In the genomic region with DNA sequence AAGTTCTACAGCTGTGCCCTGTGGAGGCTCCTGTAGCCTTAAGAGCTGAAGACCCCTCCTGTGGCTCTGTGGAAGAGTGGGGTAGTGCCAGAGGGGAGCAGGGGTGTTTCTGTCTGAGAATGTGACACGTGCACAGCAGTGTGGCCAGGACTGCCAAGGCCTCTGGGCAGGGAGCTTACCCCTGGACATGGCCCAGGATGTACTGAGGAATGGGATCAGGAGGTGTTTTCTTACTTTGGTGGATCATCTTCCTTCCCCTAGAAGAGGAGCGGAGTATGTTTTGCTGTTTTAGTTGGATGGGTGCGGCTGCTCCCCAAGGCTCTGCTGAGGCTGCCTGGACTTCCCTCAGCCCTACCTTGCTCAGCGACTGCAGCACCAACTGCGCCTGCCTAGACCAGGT, we compare ENCODE assay signal across 22 cellular contexts.
"Had no signal": no experiment of that assay in that cellular context is flagged by ENCODE, and none has a peak within 500 bp of the region (broad histone marks: within the 10 kb centered on the region; RNA-seq: fewer than 3 reads in every experiment).

No MANE protein-coding gene starts in this region.

- H3K4me1 ChIP-seq: colonic mucosa, left lung, lower lobe of right lung, pancreas had no signal

- ATAC-seq: left lung; lower lobe of right lung; natural killer cell; pancreas; stimulated activated effector memory CD8-positive, alpha-beta T cell treated with anti-CD3 and anti-CD28 coated beads, Interleukin-12 subunit alpha, Interleukin-12 subunit beta, amount 100 ng/mL, for 72 hours had no signal

- H3K27me3 Mint-ChIP-seq: type B pancreatic cell had no signal

- H3K36me3 ChIP-seq: colonic mucosa, neutrophil had no signal

- H3K4me3 ChIP-seq: colonic mucosa, esophagus squamous epithelium, left lung, lower lobe of right lung, pancreas, sigmoid colon, testis, tibial artery had no signal

- H3K27ac Mint-ChIP-seq: stimulated activated effector memory CD8-positive, alpha-beta T cell treated with anti-CD3 and anti-CD28 coated beads, Interleukin-12 subunit alpha, Interleukin-12 subunit beta, amount 100 ng/mL, for 72 hours; type B pancreatic cell had no signal

- H3K27me3 ChIP-seq: colonic mucosa, esophagus squamous epithelium, left lung, neutrophil, pancreas, sigmoid colon, testis, tibial artery had no signal

- DNase-seq: central memory CD4-positive, alpha-beta T cell; colonic mucosa; dermis blood vessel endothelial cell; effector memory CD4-positive, alpha-beta T cell; erythroblast; esophagus squamous epithelium; foreskin melanocyte; left lung; lower lobe of right lung; natural killer cell; pancreas; sigmoid colon; stimulated activated CD4-positive, alpha-beta T cell treated with anti-CD3 and anti-CD28 coated beads, Interleukin-2, amount 100 ng/mL, for 24 hours; stimulated activated CD4-positive, alpha-beta T cell treated with anti-CD3 and anti-CD28 coated beads, Interleukin-4, amount 100 ng/mL, for 24 hours; stimulated activated naive CD4-positive, alpha-beta T cell treated with Interleukin-2 at 50 U/mL for 16 hours; substantia nigra; testis; tibial artery had no signal

- H3K9me3 ChIP-seq: colonic mucosa, pancreas, testis had no signal

- H3K4me3 Mint-ChIP-seq: natural killer cell; neural crest cell; stimulated activated effector memory CD8-positive, alpha-beta T cell treated with anti-CD3 and anti-CD28 coated beads, Interleukin-12 subunit alpha, Interleukin-12 subunit beta, amount 100 ng/mL, for 72 hours; type B pancreatic cell had no signal

- H3K27ac ChIP-seq: colonic mucosa, esophagus squamous epithelium, left lung, lower lobe of right lung, neutrophil, pancreas, sigmoid colon, testis, tibial artery had no signal

- H3K4me1 Mint-ChIP-seq: neural crest cell; stimulated activated effector memory CD8-positive, alpha-beta T cell treated with anti-CD3 and anti-CD28 coated beads, Interleukin-12 subunit alpha, Interleukin-12 subunit beta, amount 100 ng/mL, for 72 hours had no signal
